In genomic region chr6:140059947-140060346, GRCh38 we compare ENCODE assay signal across 1 cellular context.
TF ChIP-seq lines count a peak whose summit lies in the region.

No MANE protein-coding gene starts in this region.

TF ChIP-seq in IMR-90, 13 proteins besides CTCF, POLR2A, EP300 and RAD21 (continued from another document):
- TF ChIP-seq ELK1 (IDR thresholded peaks at IDR 0.05; ENCODE audit: borderline replicate concordance, low read depth, low read length): no peak
- TF ChIP-seq MAFK (IDR thresholded peaks at IDR 0.05; ENCODE audit: low read depth, low read length): no peak
- TF ChIP-seq SMC3 (IDR thresholded peaks at IDR 0.05; ENCODE audit: low read depth, low read length): no peak
- no peak for TF ChIP-seq FOS (IDR thresholded peaks at IDR 0.05; ENCODE audit: low read depth, low read length)
- TF ChIP-seq BHLHE40 (IDR thresholded peaks at IDR 0.05; ENCODE audit: low read depth, low read length): no peak
- TF ChIP-seq MXI1 (IDR thresholded peaks at IDR 0.05; ENCODE audit: borderline replicate concordance, low read depth, low read length): no peak
- TF ChIP-seq USF2 (IDR thresholded peaks at IDR 0.05; ENCODE audit: low read depth, low read length): no peak
- TF ChIP-seq MAZ (IDR thresholded peaks at IDR 0.05; ENCODE audit: borderline replicate concordance, low read depth, low read length): no peak
- no peak for TF ChIP-seq CHD1 (IDR thresholded peaks at IDR 0.05; ENCODE audit: low read depth, low read length)
- TF ChIP-seq CEBPB (IDR thresholded peaks at IDR 0.05; ENCODE audit: low read depth, low read length): no peak
